ENCODE assay signal across 9 cellular contexts in genomic region chr10:34906021-34906965, GRCh38.
A peak's percentile ranks its signal among the peaks of the same experiment; 100 is the strongest.
DNase-seq lines count a peak whose midpoint lies in the region; ATAC-seq, FAIRE-seq and TF ChIP-seq lines count a peak whose summit lies in the region.
"Had no signal": no experiment of that assay in that cellular context is flagged by ENCODE, and none has a peak within 500 bp of the region (broad histone marks: within the 10 kb centered on the region; RNA-seq: fewer than 3 reads in every experiment).

No MANE protein-coding gene starts in this region.

- no peak overlapping the region for H3K4ac ChIP-seq in trophoblast cell (ENCODE audit: low read depth, low read length)

- H3K27me3 ChIP-seq in esophagus squamous epithelium (no peaks in the 10 kb centered on the region), trophoblast cell (ENCODE audit: insufficient read depth, low read length) (no peaks in the 10 kb centered on the region)

- H4K12ac ChIP-seq in trophoblast cell (ENCODE audit: low read depth, low read length) = no peak overlapping the region

- no peak overlapping the region for H2AK5ac ChIP-seq in trophoblast cell (ENCODE audit: low read length)

- ATAC-seq in HG03175 (IDR thresholded peaks at IDR 0.05; ENCODE audit: unreplicated experiment) (no peak), GM18870 (IDR thresholded peaks at IDR 0.05; ENCODE audit: unreplicated experiment) (no peak)

- FAIRE-seq in HTR-8/SVneo (lab: Jason Lieb, UNC) = peak; percentile 74

- no peak overlapping the region for H3K9ac ChIP-seq in trophoblast cell (ENCODE audit: low read length)

- H2BK12ac ChIP-seq in trophoblast cell (ENCODE audit: low read length) = peak overlapping the region; percentile 58

- H3K79me1 ChIP-seq in trophoblast cell (ENCODE audit: low read length) = peaks cover 10% of the 10 kb centered on the region

- H3K27ac ChIP-seq in esophagus squamous epithelium (peak overlapping the region; percentile 73 to 87 (median 80)), trophoblast cell (ENCODE audit: low read depth, low read length) (peak overlapping the region; percentile 31)

- no peak overlapping the region for H4K8ac ChIP-seq in trophoblast cell (ENCODE audit: low read depth, low read length)

- no peak overlapping the region for H2AFZ ChIP-seq in trophoblast cell (ENCODE audit: insufficient read depth, low read length, poor library complexity)

- TF ChIP-seq POLR2A in esophagus squamous epithelium (IDR thresholded peaks at IDR 0.05) = no peak

- TF ChIP-seq CTCF in esophagus squamous epithelium (IDR thresholded peaks at IDR 0.05) = no peak

- no peak overlapping the region for H4K91ac ChIP-seq in trophoblast cell (ENCODE audit: low read depth, low read length)

- peak overlapping the region; percentile 57 for H3K14ac ChIP-seq in trophoblast cell (ENCODE audit: low read length)

- no peaks in the 10 kb centered on the region for H3K79me2 ChIP-seq in trophoblast cell (ENCODE audit: control insufficient read depth, insufficient read depth, low read length, poor library complexity)

- H3K23ac ChIP-seq in trophoblast cell (ENCODE audit: low read length) = no peak overlapping the region

- no peak overlapping the region for H3K18ac ChIP-seq in trophoblast cell (ENCODE audit: low read length)

- WGBS in esophagus squamous epithelium, 2 donors = 46 to 63% methylated on average over 15 to 29 of the region's 30 CpGs
- no CpG with 5 or more reads among the region's 30 CpGs for WGBS in trophoblast cell (ENCODE audit: extremely low coverage, insufficient coverage, insufficient read length)

- H3K9me3 ChIP-seq in esophagus squamous epithelium (no peaks in the 10 kb centered on the region), trophoblast cell (ENCODE audit: insufficient read depth, low read depth, low read length) (no peaks in the 10 kb centered on the region)

- no peak for DNase-seq in HTR-8/SVneo (ENCODE audit: insufficient read length, low spot score)
- DNase-seq in NCI-H510A treated with DMSO at 0.1 percent for 48 hours (lab: John Stamatoyannopoulos, UW) = peak; percentile 78
- no peak for DNase-seq in esophagus squamous epithelium (lab: John Stamatoyannopoulos, UW)
- DNase-seq in trophoblast cell = peak; percentile 55 to 87
- DNase-seq in epidermal melanocyte (ENCODE audit: insufficient read length, low spot score) = no peak
- DNase-seq in NCI-H345 treated with DMSO at 0.1 percent for 48 hours (lab: John Stamatoyannopoulos, UW; ENCODE audit: unreplicated experiment) = no peak
- DNase-seq: NK-92 treated with Interleukin-12 subunit alpha and Interleukin-12 subunit beta, amount 100 ng/mL, for 24 hours had no signal

- H2BK5ac ChIP-seq in trophoblast cell (ENCODE audit: low read depth, low read length, poor library complexity) = no peak overlapping the region

- no peak overlapping the region for H2BK120ac ChIP-seq in trophoblast cell (ENCODE audit: insufficient read depth, low read length, poor library complexity)

- H3K4me3 ChIP-seq in esophagus squamous epithelium (no peak overlapping the region), trophoblast cell (ENCODE audit: low read depth, low read length) (no peak overlapping the region)

- intact Hi-C loops in esophagus squamous epithelium (cut with DNase I) = no loop called here

- H3K4me2 ChIP-seq in trophoblast cell (ENCODE audit: low read length) = no peak overlapping the region

- H3K36me3 ChIP-seq in esophagus squamous epithelium = no peaks in the 10 kb centered on the region
- H3K36me3 ChIP-seq in trophoblast cell (ENCODE audit: control insufficient read depth in 1 of 2, insufficient read depth in 2 of 2, low read length in 2 of 2) = no peaks in the 10 kb centered on the region

- H3K4me1 ChIP-seq in esophagus squamous epithelium (peaks cover 11 to 61% (median 19%) of the 10 kb centered on the region in 3 donors), trophoblast cell (ENCODE audit: control insufficient read depth in 1 of 2, insufficient read depth in 2 of 2, low read length in 2 of 2) (peaks cover 11 to 14% of the 10 kb centered on the region in 2 experiments)

Comparison
In these comparisons a context has a peak if more than half of its experiments do, and no peak if none do; other contexts are left out.
1. DNase-seq: peak in NCI-H510A treated with DMSO at 0.1 percent for 48 hours (single experiment) and trophoblast cell (2 of 2); none in HTR-8/SVneo (single experiment), esophagus squamous epithelium (single experiment), epidermal melanocyte (single experiment) and NCI-H345 treated with DMSO at 0.1 percent for 48 hours (single experiment).